ENCODE assay signal across 21 cellular contexts in genomic region chr19:45757696-45758095, GRCh38. TPM values are rescaled to one million over a fixed set of nuclear protein-coding genes. Genes with fewer than 3 reads are reported as not detected.
DNase-seq lines count a peak whose midpoint lies in the region; ATAC-seq and TF ChIP-seq lines count a peak whose summit lies in the region.
"Had no signal": no experiment of that assay in that cellular context is flagged by ENCODE, and none has a peak within 500 bp of the region (broad histone marks: within the 10 kb centered on the region; RNA-seq: fewer than 3 reads in every experiment).

No MANE protein-coding gene starts in this region.

- H3K4me3 Mint-ChIP-seq in MCF 10A (ENCODE audit: unreplicated experiment): no peak overlapping the region
- H3K4me3 Mint-ChIP-seq in progenitor cell of endocrine pancreas (ENCODE audit: low read depth): no peak overlapping the region
- H3K4me3 Mint-ChIP-seq: CD4-positive, alpha-beta T cell; HFFc6; IgD-negative memory B cell had no signal

- H3K9me3 ChIP-seq in mammary epithelial cell (replicated peaks; ENCODE audit: insufficient read depth, low read length): no peaks in the 10 kb centered on the region
- H3K9me3 ChIP-seq: A549 had no signal

- no peak for TF ChIP-seq CTCF in MCF 10A (IDR thresholded peaks at IDR 0.05; ENCODE audit: unreplicated experiment)
- no peak for TF ChIP-seq CTCF in mammary epithelial cell (conservative IDR thresholded peaks at IDR 0.05 in 1 of 2, IDR thresholded peaks at IDR 0.05 in 1 of 2; ENCODE audit: extremely low read depth in 1 of 2, insufficient read depth in 1 of 2, low read depth in 1 of 2, low read length in 2 of 2)
- no peak for TF ChIP-seq CTCF in RWPE1 (conservative IDR thresholded peaks at IDR 0.05; ENCODE audit: low read depth)
- no peak for TF ChIP-seq CTCF in progenitor cell of endocrine pancreas (IDR thresholded peaks at IDR 0.05; ENCODE audit: unreplicated experiment)

- 78% methylated on average over 9 of the region's 9 CpGs for WGBS in mammary epithelial cell (ENCODE audit: low coverage, missing lambda C conversion rate)

- DNase-seq in MCF 10A (ENCODE audit: unreplicated experiment) (peak; percentile 57), mammary epithelial cell (no peak), RWPE1 (ENCODE audit: low spot score) (no peak), progenitor cell of endocrine pancreas (ENCODE audit: low spot score, unreplicated experiment) (no peak)
- DNase-seq: AML-193; CD4-positive, alpha-beta T cell; DMS153; GF-D8; GOT3; H7; HFFc6; KG1 had no signal

- H2AFZ ChIP-seq in mammary epithelial cell (ENCODE audit: low read depth, low read length): no peak overlapping the region

- H3K27me3 Mint-ChIP-seq in MCF 10A (ENCODE audit: insufficient read depth, unreplicated experiment) (no peaks in the 10 kb centered on the region), progenitor cell of endocrine pancreas (peaks cover 8% of the 10 kb centered on the region)
- H3K27me3 Mint-ChIP-seq: CD4-positive, alpha-beta T cell had no signal

- no peaks in the 10 kb centered on the region for H3K36me3 Mint-ChIP-seq in MCF 10A (ENCODE audit: insufficient read depth, unreplicated experiment)
- H3K36me3 Mint-ChIP-seq in progenitor cell of endocrine pancreas (ENCODE audit: insufficient read depth): no peaks in the 10 kb centered on the region

- H3K4me1 ChIP-seq in mammary epithelial cell (ENCODE audit: insufficient read depth, low read length): peaks cover 5% of the 10 kb centered on the region

- POLR2A ChIA-PET in MCF 10A (lab: Yijun Ruan, JAX): interaction anchor here (0.6 to 4.1 kb wide), 4 partner anchors 11 to 116 kb away, joined by 3 to 38 read pairs (median 6); partner anchors contain the start of gene SIX5
- POLR2A ChIA-PET in RWPE1 (lab: Yijun Ruan, JAX; ENCODE audit: low non-redundant PET): no interaction called here

- H4K20me1 ChIP-seq in mammary epithelial cell (ENCODE audit: insufficient read depth, low read length): no peaks in the 10 kb centered on the region

- no peaks in the 10 kb centered on the region for H3K79me2 ChIP-seq in mammary epithelial cell (ENCODE audit: insufficient read depth, low read length)

- BruUV-seq in MCF 10A (replicated peaks; lab: Mats Ljungman, UMichigan) (no TSS peak), mammary epithelial cell (replicated peaks; lab: Mats Ljungman, UMichigan) (no TSS peak)

- no peaks in the 10 kb centered on the region for H3K9me3 Mint-ChIP-seq in MCF 10A (ENCODE audit: unreplicated experiment)
- H3K9me3 Mint-ChIP-seq in progenitor cell of endocrine pancreas (ENCODE audit: low read depth): no peaks in the 10 kb centered on the region
- H3K9me3 Mint-ChIP-seq: CD4-positive, alpha-beta T cell; HFFc6; IgD-negative memory B cell had no signal

- no peak overlapping the region for H3K4me2 ChIP-seq in mammary epithelial cell (ENCODE audit: insufficient read depth, low read depth, low read length)
- H3K4me2 ChIP-seq: A549 had no signal

- no peak overlapping the region for H3K4me3 ChIP-seq in mammary epithelial cell (replicated peaks in 1 of 3; ENCODE audit: insufficient read depth in 1 of 3, low read depth in 2 of 3, low read length in 3 of 3)
- H3K4me3 ChIP-seq: A549 had no signal

- CTCF ChIA-PET in MCF 10A (lab: Yijun Ruan, JAX) (interaction anchor here (0.6 to 1.3 kb wide), 7 partner anchors 18 to 1591 kb away, joined by 3 to 5 read pairs (median 3); no protein-coding TSS in a partner anchor), mammary epithelial cell (lab: Charles Lee; ENCODE audit: low non-redundant PET) (no interaction called here), RWPE1 (lab: Yijun Ruan, JAX) (no interaction called here)

- H3K9ac ChIP-seq in mammary epithelial cell (ENCODE audit: insufficient read depth, low read length): no peak overlapping the region

- H3K4me1 Mint-ChIP-seq in MCF 10A (ENCODE audit: insufficient read depth, unreplicated experiment) (peaks cover 12% of the 10 kb centered on the region), progenitor cell of endocrine pancreas (ENCODE audit: low read depth) (peaks cover 11% of the 10 kb centered on the region)
- H3K4me1 Mint-ChIP-seq: IgD-negative memory B cell had no signal

- no peak overlapping the region for H3K27ac ChIP-seq in mammary epithelial cell (ENCODE audit: insufficient read depth, low read depth, low read length)
- H3K27ac ChIP-seq in RWPE1: peak overlapping the region; percentile 93
- H3K27ac ChIP-seq: 22Rv1, A549, C4-2B had no signal

- H3K27ac Mint-ChIP-seq in MCF 10A (ENCODE audit: low read depth, unreplicated experiment) (peak overlapping the region; percentile 64), progenitor cell of endocrine pancreas (peak overlapping the region; percentile 82)
- H3K27ac Mint-ChIP-seq: CD4-positive, alpha-beta T cell; HFFc6; IgD-negative memory B cell had no signal

- dilution Hi-C loops in mammary epithelial cell (cut with HindIII; ENCODE audit: low sequenced_read_pairs): no loop called here

- no peaks in the 10 kb centered on the region for H3K36me3 ChIP-seq in mammary epithelial cell (ENCODE audit: insufficient read depth, low read length)

- intact Hi-C loops in MCF 10A (cut with micrococcal nuclease) (no loop called here), mammary epithelial cell (cut with micrococcal nuclease) (no loop called here)

- in situ Hi-C loops in mammary epithelial cell (cut with MboI; ENCODE audit: low sequenced_read_pairs in 2 of 2): no loop called here

- no peaks in the 10 kb centered on the region for H3K27me3 ChIP-seq in mammary epithelial cell (ENCODE audit: insufficient read depth, low read length)

- no peak for ATAC-seq in HG02884 (IDR thresholded peaks at IDR 0.05; ENCODE audit: unreplicated experiment)
- ATAC-seq: A549, HCT116 had no signal

RNA-seq across cellular contexts. Expression of gene SIX5, which starts 11.4 kb away (rescaled TPM):
- total RNA-seq in MCF 10A (2022) (17.3 and 19.6 TPM in 2 replicates), mammary epithelial cell (1 to 10 TPM; 4.2 to 9.6 TPM), progenitor cell of endocrine pancreas (36.9 and 42.3 TPM in 2 replicates)
- 4.7 TPM for polyA plus RNA-seq in mammary epithelial cell
- 7.1 TPM for polyA minus RNA-seq in mammary epithelial cell

RNA-seq across cellular contexts. Expression of gene MEIOSIN, which starts 24.5 kb away (rescaled TPM):
- total RNA-seq in MCF 10A (2022): not detected in 2 replicates
- total RNA-seq in mammary epithelial cell: not detected
- polyA plus RNA-seq in mammary epithelial cell: 0.01 TPM
- polyA minus RNA-seq in mammary epithelial cell: not detected
- total RNA-seq in progenitor cell of endocrine pancreas: not detected in 2 replicates
- total RNA-seq: CD4-positive, alpha-beta T cell; Daoy; H7; HFFc6; HT-29 had no signal
- polyA plus RNA-seq: A549, BJ, IgD-negative memory B cell had no signal

RNA-seq across cellular contexts. Expression of gene DMPK, which starts 24.6 kb away (rescaled TPM):
- total RNA-seq in MCF 10A (2022): 40.5 and 52.4 TPM in 2 replicates
- 10 to 100 TPM; 10.0 to 43.2 TPM for total RNA-seq in mammary epithelial cell
- polyA plus RNA-seq in mammary epithelial cell: 9.8 TPM
- 7.1 TPM for polyA minus RNA-seq in mammary epithelial cell
- 117 and 122 TPM in 2 replicates for total RNA-seq in progenitor cell of endocrine pancreas

RNA-seq across cellular contexts. Expression of gene FBXO46, which starts 27.0 kb away (rescaled TPM):
- total RNA-seq in MCF 10A (2022): 13.6 and 15.0 TPM in 2 replicates
- 10 to 100 TPM in 1 of 2 donors, 1 to 10 TPM in 1; 9.5 to 19.5 TPM for total RNA-seq in mammary epithelial cell
- polyA plus RNA-seq in mammary epithelial cell: 3.6 TPM
- 3.5 TPM for polyA minus RNA-seq in mammary epithelial cell
- 41.6 and 44.7 TPM in 2 replicates for total RNA-seq in progenitor cell of endocrine pancreas

RNA-seq across cellular contexts. Expression of gene DMWD, which starts 34.9 kb away (rescaled TPM):
- 57.5 and 71.6 TPM in 2 replicates for total RNA-seq in MCF 10A (2022)
- total RNA-seq in mammary epithelial cell: 10 to 100 TPM; 40.0 to 56.7 TPM
- polyA plus RNA-seq in mammary epithelial cell: 17.0 TPM
- 8.7 TPM for polyA minus RNA-seq in mammary epithelial cell
- total RNA-seq in progenitor cell of endocrine pancreas: 99.4 and 108 TPM in 2 replicates
